ENCODE assay signal across 17 cellular contexts in the genomic region with DNA sequence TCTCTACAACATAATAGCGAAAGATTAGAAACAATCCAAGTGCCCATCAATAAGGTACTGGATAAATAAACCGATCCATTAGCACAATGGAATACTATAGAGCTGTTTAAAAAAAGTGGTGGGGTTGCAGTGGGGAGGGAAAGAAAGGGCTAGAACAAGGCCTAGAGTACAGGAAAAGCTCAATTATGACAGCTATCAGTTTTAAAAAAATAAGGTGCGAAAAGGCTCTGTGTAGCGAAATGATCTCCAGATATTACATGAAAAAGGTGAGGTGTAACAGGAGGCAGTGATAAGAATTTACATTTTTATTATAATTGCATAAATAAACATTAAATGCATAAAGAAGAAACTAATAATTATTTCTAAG. TPM values are rescaled to one million over a fixed set of nuclear protein-coding genes. Genes with fewer than 3 reads are reported as not detected.
A peak's percentile ranks its signal among the peaks of the same experiment; 100 is the strongest.
DNase-seq lines count a peak whose midpoint lies in the region; ATAC-seq, FAIRE-seq and TF ChIP-seq lines count a peak whose summit lies in the region.
"Had no signal": no experiment of that assay in that cellular context is flagged by ENCODE, and none has a peak within 500 bp of the region (broad histone marks: within the 10 kb centered on the region; RNA-seq: fewer than 3 reads in every experiment).

No MANE protein-coding gene starts in this region.

- in situ Hi-C loops in GM12878 (cut with MboI): no loop called here

- no peak overlapping the region; the same call in 1 of the 2 replicates for H3K4me2 ChIP-seq in GM12878 (ENCODE audit: control insufficient read depth, insufficient read depth)
- H3K4me2 ChIP-seq: GM23338 had no signal

- no peak overlapping the region for H3K4me3 ChIP-seq in CD8-positive, alpha-beta T cell (ENCODE audit: low read depth, low read length)
- H3K4me3 ChIP-seq in GM12878: no peak overlapping the region
- H3K4me3 ChIP-seq: GM23338 had no signal

- H3K27ac Mint-ChIP-seq in CD8-positive, alpha-beta T cell: peak overlapping the region; percentile 72
- peak overlapping the region; percentile 88 to 89 for H3K27ac Mint-ChIP-seq in natural killer cell
- H3K27ac Mint-ChIP-seq: CD4-positive, alpha-beta T cell; GM23338 had no signal

- H3K36me3 Mint-ChIP-seq in CD8-positive, alpha-beta T cell: no peaks in the 10 kb centered on the region
- H3K36me3 Mint-ChIP-seq in natural killer cell: no peaks in the 10 kb centered on the region

- no peak overlapping the region for H3K9ac ChIP-seq in GM12878 (ENCODE audit: control insufficient read depth, insufficient read depth, low read length)

- no peak for TF ChIP-seq RAD21 in GM12878 (IDR thresholded peaks at IDR 0.05; ENCODE audit: insufficient read depth, low read depth, low read length)

- no peak for TF ChIP-seq EP300 in GM12878 (IDR thresholded peaks at IDR 0.05; ENCODE audit: borderline replicate concordance in 1 of 2, control insufficient read depth in 1 of 2, low read depth in 2 of 2, low read length in 2 of 2)

- H3K4me1 ChIP-seq in CD8-positive, alpha-beta T cell (ENCODE audit: insufficient read depth, low read length): no peaks in the 10 kb centered on the region
- H3K4me1 ChIP-seq in GM12878 (ENCODE audit: control insufficient read depth, insufficient read depth, low read length): no peaks in the 10 kb centered on the region
- H3K4me1 ChIP-seq: BE2C had no signal

- H3K4me3 Mint-ChIP-seq in CD8-positive, alpha-beta T cell: peak overlapping the region; percentile 23
- H3K4me3 Mint-ChIP-seq in natural killer cell: peak overlapping the region; percentile 80
- H3K4me3 Mint-ChIP-seq: CD4-positive, alpha-beta T cell; GM23338 had no signal

- FAIRE-seq in GM12878 (lab: Jason Lieb, UNC): no peak
- FAIRE-seq: D721Med, H54 had no signal

- H3K4me1 Mint-ChIP-seq in CD8-positive, alpha-beta T cell (ENCODE audit: low read depth): peaks cover 17% of the 10 kb centered on the region
- H3K4me1 Mint-ChIP-seq in natural killer cell: peaks cover 18 to 48% of the 10 kb centered on the region in 2 donors

- BruUV-seq in GM12878 (replicated peaks; lab: Mats Ljungman, UMichigan): no TSS peak

- no peak for TF ChIP-seq CTCF in CD8-positive, alpha-beta T cell (IDR thresholded peaks at IDR 0.05)
- TF ChIP-seq CTCF in GM12878 (IDR thresholded peaks at IDR 0.05 in 2 of 3, conservative IDR thresholded peaks at IDR 0.05 in 1 of 3; ENCODE audit: control insufficient read depth in 2 of 3, extremely low read depth in 1 of 3, insufficient read depth in 1 of 3, low read depth in 3 of 3, low read length in 3 of 3) (no peak), natural killer cell (IDR thresholded peaks at IDR 0.05) (no peak)

- H4K20me1 ChIP-seq in GM12878 (ENCODE audit: control insufficient read depth, insufficient read depth): no peaks in the 10 kb centered on the region

- TF ChIP-seq POLR2A in GM12878 (IDR thresholded peaks at IDR 0.05; ENCODE audit: low read depth, low read length): no peak

- no peak overlapping the region for H2AFZ ChIP-seq in GM12878 (ENCODE audit: control insufficient read depth, low read depth, low read length)
- H2AFZ ChIP-seq: GM23338 had no signal

- peak; percentile 60 for ATAC-seq in CD8-positive, alpha-beta T cell
- ATAC-seq in GM12878 (peak; percentile 14; the same call in 2 of the 3 replicates), natural killer cell (peak in 2 of 3 donors; percentile 70 to 71)
- ATAC-seq: GM23338 had no signal

- H3K79me2 ChIP-seq in GM12878 (ENCODE audit: control insufficient read depth, insufficient read depth, low read length): peaks cover 43% of the 10 kb centered on the region

- 97% methylated on average over 4 of the region's 4 CpGs for WGBS in GM12878 (ENCODE audit: insufficient coverage, insufficient replicate concordance, low lambda C conversion rate, missing lambda C conversion rate)

- CTCF ChIA-PET in CD8-positive, alpha-beta T cell (lab: Charles Lee): no interaction called here
- CTCF ChIA-PET in GM12878 (lab: Yijun Ruan, JAX): interaction anchor here (0.5 kb wide), 1 partner anchor 384 kb away, joined by 3 read pairs; no protein-coding TSS in a partner anchor

- SMC1A ChIA-PET in GM12878 (lab: Charles Lee; ENCODE audit: uncharacterized antibody, unreplicated experiment): interaction anchor here (0.6 to 1.1 kb wide), 4 partner anchors 9 to 21 kb away, joined by 3 to 5 read pairs (median 3); no protein-coding TSS in a partner anchor

- H3K27me3 ChIP-seq in CD8-positive, alpha-beta T cell (ENCODE audit: insufficient read depth, low read length): no peaks in the 10 kb centered on the region
- no peaks in the 10 kb centered on the region for H3K27me3 ChIP-seq in GM12878 (replicated peaks in 1 of 2; ENCODE audit: control insufficient read depth in 2 of 2, insufficient read depth in 2 of 2, low read length in 1 of 2)
- H3K27me3 ChIP-seq: BE2C had no signal

- no peaks in the 10 kb centered on the region for H3K9me3 Mint-ChIP-seq in CD8-positive, alpha-beta T cell
- H3K9me3 Mint-ChIP-seq in natural killer cell: no peaks in the 10 kb centered on the region
- H3K9me3 Mint-ChIP-seq: CD4-positive, alpha-beta T cell; GM23338 had no signal

- RAD21 ChIA-PET in GM12878 (lab: Charles Lee; ENCODE audit: unreplicated experiment): interaction anchor here (2.0 kb wide), 1 partner anchor 10 kb away, joined by 9 read pairs; no protein-coding TSS in a partner anchor

- intact Hi-C loops in CD8-positive, alpha-beta T cell (cut with DNase I, micrococcal nuclease): no loop called here
- intact Hi-C loops in GM12878 (cut with micrococcal nuclease; ENCODE audit: unreplicated experiment): no loop called here
- intact Hi-C loops in natural killer cell (cut with micrococcal nuclease): loop anchor here (1.0 kb wide), 1 partner anchor 20 kb away; no protein-coding TSS in a partner anchor

- POLR2A ChIA-PET in CD8-positive, alpha-beta T cell (lab: Charles Lee): no interaction called here
- POLR2A ChIA-PET in GM12878 (lab: Charles Lee): interaction anchor here (1.1 kb wide), 1 partner anchor 9 kb away, joined by 3 read pairs; no protein-coding TSS in a partner anchor

- no peaks in the 10 kb centered on the region for H3K9me3 ChIP-seq in CD8-positive, alpha-beta T cell (ENCODE audit: low read length)
- H3K9me3 ChIP-seq in GM12878 (replicated peaks; ENCODE audit: control insufficient read depth, insufficient read depth, low read length): no peaks in the 10 kb centered on the region; the same call in 2 of the 3 replicates
- H3K9me3 ChIP-seq: BE2C had no signal

- no peak overlapping the region for H3K27ac ChIP-seq in CD8-positive, alpha-beta T cell (ENCODE audit: low read depth, low read length)
- no peak overlapping the region for H3K27ac ChIP-seq in GM12878 (ENCODE audit: control insufficient read depth, insufficient read depth)

- no peak for DNase-seq in CD8-positive, alpha-beta T cell
- DNase-seq in GM12878 (ENCODE audit: low read depth, low spot score): no peak
- no peak for DNase-seq in natural killer cell
- DNase-seq in NCI-H2081 (lab: John Stamatoyannopoulos, UW): no peak
- DNase-seq in NCI-H446 (lab: John Stamatoyannopoulos, UW): no peak
- DNase-seq in dermis blood vessel endothelial cell: no peak
- DNase-seq: BE2C; C1 segment of cervical spinal cord; CD4-positive, alpha-beta T cell; COR-L47; DMS153; DMS79; GDM1; HCEC 1CT had no signal

- H3K36me3 ChIP-seq in CD8-positive, alpha-beta T cell (ENCODE audit: insufficient read depth, low read length): no peaks in the 10 kb centered on the region
- no peaks in the 10 kb centered on the region for H3K36me3 ChIP-seq in GM12878 (ENCODE audit: control insufficient read depth in 2 of 2, insufficient read depth in 2 of 2, low read length in 1 of 2)
- H3K36me3 ChIP-seq: BE2C had no signal

- no peaks in the 10 kb centered on the region for H3K27me3 Mint-ChIP-seq in CD8-positive, alpha-beta T cell (ENCODE audit: low read depth)
- no peaks in the 10 kb centered on the region for H3K27me3 Mint-ChIP-seq in natural killer cell (ENCODE audit: low read depth in 2 of 2)
- H3K27me3 Mint-ChIP-seq: CD4-positive, alpha-beta T cell had no signal

RNA-seq across cellular contexts. Expression of a gene that starts 30.8 kb away (rescaled TPM):
- 10 to 100 TPM; 12.1 to 14.9 TPM for total RNA-seq in CD8-positive, alpha-beta T cell
- total RNA-seq in GM12878 (2013; cell fraction: nucleolus; rRNA removed): 68.4 and 72.9 TPM in 2 replicates
- total RNA-seq in GM12878 (2014; rRNA removed) (16.7 and 19.8 TPM in 2 replicates), GM12878 (2014; rRNA removed; fragmentation: Illumina TruSeq; extraction: Trizol) (12.9 and 13.1 TPM in 2 replicates), GM12878 (2021) (20.8 and 23.9 TPM in 2 replicates), natural killer cell (10 to 100 TPM in 2 of 3 donors, 1 to 10 TPM in 1; 7.7 to 42.6 (median 13.6) TPM), dermis blood vessel endothelial cell (18.0 and 20.1 TPM in 2 replicates)
- polyA plus RNA-seq in GM12878 (2011; ENCODE audit: low read depth): 7.7 TPM
- polyA plus RNA-seq in GM12878 (2011; rRNA removed) (16.1 and 28.2 TPM in 2 replicates), GM12878 (2014; fragmentation: Illumina TruSeq; extraction: Trizol) (12.2 and 16.6 TPM in 2 replicates), GM12878 (2014; fragmentation: Nextera tagmentation; extraction: Ambion mirVana) (1 to 10 TPM in 1 of 2 experiments, under 1 TPM in 1; 0.45 to 1.4 TPM), GM12878 (2014; rRNA removed) (27.4 and 32.3 TPM in 2 replicates), GM12878 (2016; fragmentation: Nextera tagmentation; extraction: Ambion mirVana) (10 to 100 TPM; 13.8 to 14.8 TPM)
- 21.5 and 26.0 TPM in 2 replicates for polyA plus RNA-seq in GM12878 (2011; cell fraction: cytosol; rRNA removed)
- polyA plus RNA-seq in GM12878 (2011; cell fraction: nucleus; rRNA removed): 69.2 and 77.0 TPM in 2 replicates
- polyA plus RNA-seq in GM12878 (2012): 14.2 and 17.9 TPM in 2 replicates
- 12.1 and 17.7 TPM in 2 replicates for polyA minus RNA-seq in GM12878 (2011; rRNA and poly(A)+ RNA removed)
- 6.7 TPM in 2 replicates for polyA minus RNA-seq in GM12878 (2011; cell fraction: cytosol; rRNA and poly(A)+ RNA removed)
- 18.3 and 25.9 TPM in 2 replicates for polyA minus RNA-seq in GM12878 (2011; cell fraction: nucleus; rRNA and poly(A)+ RNA removed)

Comparison
In these comparisons a context has a peak if more than half of its experiments do, and no peak if none do; other contexts are left out.
1. ATAC-seq: peak in every context shown above with its lines; median percentile 70 in natural killer cell; 60 in CD8-positive, alpha-beta T cell; 14 in GM12878.